In the genomic region with DNA sequence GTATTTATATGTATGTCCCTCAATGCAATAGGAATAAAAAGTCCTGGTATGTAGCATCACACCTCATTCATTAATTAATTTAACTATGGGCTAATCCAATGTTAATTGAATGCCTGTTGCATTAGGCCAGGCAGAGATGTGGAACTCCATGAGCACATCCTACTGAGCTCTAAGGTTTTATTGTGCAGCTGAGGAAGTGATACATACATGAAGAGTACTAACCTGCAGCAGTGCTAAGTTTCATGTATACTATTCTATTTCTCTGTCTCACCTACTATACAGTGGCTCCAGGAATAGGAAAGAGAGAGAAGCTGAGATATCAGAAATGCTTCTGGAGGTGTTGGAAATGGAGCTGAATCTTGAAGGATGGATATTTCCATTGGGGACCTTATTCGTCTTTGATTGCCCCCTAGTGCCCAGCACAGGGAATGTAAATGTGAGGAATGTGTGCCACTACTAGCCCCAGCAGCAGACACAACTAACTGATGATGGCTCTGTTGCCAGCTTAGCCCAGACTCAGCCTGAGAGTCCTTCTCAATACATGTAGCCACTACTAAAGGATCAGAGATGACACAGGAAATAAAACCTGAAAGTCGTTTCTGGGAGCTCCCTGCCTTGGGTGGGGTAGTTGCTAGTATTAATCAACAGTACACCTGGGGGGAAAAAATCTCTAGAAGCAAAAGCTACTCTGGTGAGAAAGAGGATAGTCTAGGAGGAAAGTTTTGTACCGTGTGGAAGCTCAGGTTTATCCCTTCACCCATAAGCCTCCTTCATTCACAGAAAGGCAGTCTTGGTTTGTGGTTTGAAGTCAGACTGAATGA, we compare ENCODE assay signal across 8 cellular contexts.
DNase-seq lines count a peak whose midpoint lies in the region; ATAC-seq and TF ChIP-seq lines count a peak whose summit lies in the region.

No MANE protein-coding gene starts in this region.

- no peak overlapping the region for H3K27ac ChIP-seq in breast epithelium
- no peak overlapping the region for H3K27ac ChIP-seq in lung (ENCODE audit: low read depth in 1 of 2, low read length in 1 of 2)

- no peaks in the 10 kb centered on the region for H3K4me1 ChIP-seq in breast epithelium
- no peaks in the 10 kb centered on the region for H3K4me1 ChIP-seq in lung (ENCODE audit: control insufficient read depth in 2 of 2, insufficient read depth in 2 of 2, low read length in 2 of 2)

- intact Hi-C loops in breast epithelium (cut with DNase I; ENCODE audit: low total_unique reads) = no loop called here

- ATAC-seq in HG02870 (IDR thresholded peaks at IDR 0.05; ENCODE audit: unreplicated experiment) = peak; percentile 53
- no peak for ATAC-seq in lung (ENCODE audit: insufficient read depth, low FRiP score)
- ATAC-seq in HG03095 (IDR thresholded peaks at IDR 0.05; ENCODE audit: unreplicated experiment) = no peak

- no peaks in the 10 kb centered on the region for H3K36me3 ChIP-seq in breast epithelium
- H3K36me3 ChIP-seq in lung (ENCODE audit: control insufficient read depth in 2 of 2, insufficient read depth in 2 of 2, low read length in 2 of 2) = no peaks in the 10 kb centered on the region

- DNase-seq in AG04449 (ENCODE audit: low read depth, low spot score) (no peak), GM04504 (ENCODE audit: low read depth) (peak; percentile 10), NCI-H526 (lab: John Stamatoyannopoulos, UW) (peak; percentile 9 to 73), breast epithelium (ENCODE audit: low spot score in 2 of 2) (no peak), lung (ENCODE audit: low spot score) (peak; percentile 32), ureter (ENCODE audit: low spot score) (no peak)

- TF ChIP-seq POLR2A in breast epithelium (IDR thresholded peaks at IDR 0.05) = no peak

- POLR2A ChIA-PET in AG04449 (lab: Yijun Ruan, JAX) = no interaction called here

- CTCF ChIA-PET in AG04449 (lab: Yijun Ruan, JAX) = interaction anchor here (0.6 to 3.6 kb wide), 28 partner anchors 9 to 1097 kb away, joined by 3 to 47 read pairs (median 3); no protein-coding TSS in a partner anchor

- TF ChIP-seq CTCF in AG04449 (IDR thresholded peaks at IDR 0.05; ENCODE audit: insufficient read depth, low read length, missing control alignments) (peak; percentile 74), breast epithelium (IDR thresholded peaks at IDR 0.05) (peak in 2 of 3 donors; percentile 37 to 51), lung (IDR thresholded peaks at IDR 0.05; ENCODE audit: control extremely low read depth, extremely low read depth) (no peak)

- H3K27me3 ChIP-seq in breast epithelium (no peaks in the 10 kb centered on the region), lung (ENCODE audit: control insufficient read depth, insufficient read depth) (no peaks in the 10 kb centered on the region)

- 16 to 25% methylated on average over 3 of the region's 3 CpGs for WGBS in lung, 2 donors

- H3K9me3 ChIP-seq in breast epithelium (no peaks in the 10 kb centered on the region), lung (ENCODE audit: control insufficient read depth in 2 of 2, insufficient read depth in 1 of 2, low read length in 1 of 2) (no peaks in the 10 kb centered on the region)

- H3K4me3 ChIP-seq in AG04449 (ENCODE audit: low read depth, low read length) (no peak overlapping the region), breast epithelium (no peak overlapping the region), lung (no peak overlapping the region)

Comparison
In these comparisons a context has a peak if more than half of its experiments do, and no peak if none do; other contexts are left out.
1. DNase-seq: peak in GM04504 (single experiment), NCI-H526 (2 of 2) and lung (single experiment); none in AG04449 (single experiment), breast epithelium (0 of 2) and ureter (single experiment).